Comparison of ENCODE assay signal across 13 cellular contexts in the genomic region with DNA sequence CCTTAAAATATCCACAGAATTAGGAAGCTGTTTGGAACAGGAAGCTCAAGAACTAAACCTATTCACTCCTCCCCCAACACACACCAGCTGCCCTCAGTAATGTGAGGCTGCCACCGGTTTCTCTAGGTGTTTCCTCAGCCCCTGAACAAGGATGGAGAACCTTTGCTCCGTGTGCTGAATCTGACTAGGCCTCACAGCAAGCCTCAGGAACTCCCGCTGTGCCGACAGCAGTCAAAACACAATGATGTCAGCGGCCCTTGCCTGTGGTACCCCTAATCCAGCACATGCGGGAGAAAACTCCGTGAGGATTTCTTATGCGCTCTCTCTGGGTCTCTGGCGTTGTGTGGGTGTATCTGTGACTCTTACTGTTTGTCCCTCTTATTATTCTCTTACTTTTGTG.
"Had no signal": no experiment of that assay in that cellular context is flagged by ENCODE, and none has a peak within 500 bp of the region (broad histone marks: within the 10 kb centered on the region; RNA-seq: fewer than 3 reads in every experiment).

No MANE protein-coding gene starts in this region.

- H3K27ac ChIP-seq: hepatocyte, VCaP had no signal

- H3K27me3 ChIP-seq: hepatocyte had no signal

- DNase-seq: activated CD4-positive, alpha-beta T cell treated with anti-CD3 and anti-CD28 coated beads for 4 hours; activated CD8-positive, alpha-beta memory T cell treated with anti-CD3 and anti-CD28 coated beads, Interleukin-2, amount 50 U/mL, for 4 hours; activated CD8-positive, alpha-beta T cell treated with anti-CD3 and anti-CD28 coated beads for 36 hours; activated naive CD4-positive, alpha-beta T cell; erythroblast; mammary epithelial cell; natural killer cell; stimulated activated CD4-positive, alpha-beta T cell treated with anti-CD3 and anti-CD28 coated beads, Interleukin-12 subunit alpha, Interleukin-12 subunit beta, amount 100 ng/mL, for 4 hours; stimulated activated naive CD4-positive, alpha-beta T cell treated with Interleukin-2 at 50 U/mL for 16 hours; T-cell; T1000 had no signal

- ATAC-seq: activated CD8-positive, alpha-beta T cell treated with anti-CD3 and anti-CD28 coated beads for 36 hours; natural killer cell; T-cell had no signal

- H3K4me3 ChIP-seq: hepatocyte had no signal
